11 cellular contexts compared by ENCODE assay signal in genomic region chr17:41549596-41550039, GRCh38. TPM values are rescaled to one million over a fixed set of nuclear protein-coding genes. Genes with fewer than 3 reads are reported as not detected.
DNase-seq lines count a peak whose midpoint lies in the region; ATAC-seq and TF ChIP-seq lines count a peak whose summit lies in the region.
"Had no signal": no experiment of that assay in that cellular context is flagged by ENCODE, and none has a peak within 500 bp of the region (broad histone marks: within the 10 kb centered on the region; RNA-seq: fewer than 3 reads in every experiment).

No MANE protein-coding gene starts in this region.

- intact Hi-C loops in CD4-positive, alpha-beta memory T cell (cut with micrococcal nuclease): loop anchor here (1.0 to 2.0 kb wide), 5 partner anchors 113 to 692 kb away; no protein-coding TSS in a partner anchor
- intact Hi-C loops in thyroid gland (cut with DNase I): loop anchor here (5.0 kb wide), 3 partner anchors 98 to 637 kb away; no protein-coding TSS in a partner anchor

- H3K4me1 Mint-ChIP-seq in CD4-positive, alpha-beta memory T cell: peaks cover 5 to 20% (median 15%) of the 10 kb centered on the region in 4 donors

- H3K27me3 ChIP-seq in CD4-positive, alpha-beta memory T cell (ENCODE audit: insufficient read depth, low read length): no peaks in the 10 kb centered on the region
- H3K27me3 ChIP-seq in Peyer's patch (no peaks in the 10 kb centered on the region), esophagus (ENCODE audit: control insufficient read depth in 1 of 2, insufficient read depth in 2 of 2, low read length in 2 of 2) (no peaks in the 10 kb centered on the region), neutrophil (peaks cover 16% of the 10 kb centered on the region), thyroid gland (no peaks in the 10 kb centered on the region)
- H3K27me3 ChIP-seq: adrenal gland had no signal

- CTCF ChIA-PET in CD4-positive, alpha-beta memory T cell (lab: Charles Lee; ENCODE audit: partially characterized antibody): interaction anchor here (0.6 to 7.8 kb wide), 50 partner anchors 9 to 1624 kb away, joined by 3 to 130 read pairs (median 5); partner anchors contain the start of genes EIF1, KRT13, KRT20 and KRT33A

- peak overlapping the region in 6 of 7 donors; percentile 68 to 84 (median 80) for H3K27ac Mint-ChIP-seq in CD4-positive, alpha-beta memory T cell

- peak overlapping the region in 1 of 8 donors; percentile 52 for H3K4me3 Mint-ChIP-seq in CD4-positive, alpha-beta memory T cell
- H3K4me3 Mint-ChIP-seq: activated CD4-positive, alpha-beta memory T cell treated with anti-CD3 and anti-CD28 coated beads, Interleukin-2, amount 10 ng/mL, durations not matched to agents 7 days and 5 days had no signal

- peaks cover 0 to 5% of the 10 kb centered on the region in 2 donors for H3K36me3 Mint-ChIP-seq in CD4-positive, alpha-beta memory T cell

- no peak for TF ChIP-seq CTCF in Peyer's patch (IDR thresholded peaks at IDR 0.05)
- no peak for TF ChIP-seq CTCF in neutrophil (IDR thresholded peaks at IDR 0.05)
- no peak for TF ChIP-seq CTCF in thyroid gland (IDR thresholded peaks at IDR 0.05)

- H3K27ac ChIP-seq in CD4-positive, alpha-beta memory T cell (ENCODE audit: low read depth, low read length): no peak overlapping the region
- H3K27ac ChIP-seq in Peyer's patch (peak overlapping the region in 3 of 4 donors; percentile 84 to 95 (median 95)), esophagus (ENCODE audit: low read depth in 2 of 2, low read length in 1 of 2) (peak overlapping the region; percentile 6 to 13), neutrophil (peak overlapping the region; percentile 78), thyroid gland (no peak overlapping the region)

- POLR2A ChIA-PET in CD4-positive, alpha-beta memory T cell (lab: Charles Lee; ENCODE audit: partially characterized antibody): interaction anchor here (1.3 to 2.8 kb wide), 7 partner anchors 44 to 241 kb away, joined by 3 to 18 read pairs (median 8); partner anchors contain the start of genes EIF1 and KRTAP16-1

- H3K4me3 ChIP-seq in CD4-positive, alpha-beta memory T cell (ENCODE audit: low read length in 2 of 2): no peak overlapping the region
- peak overlapping the region in 1 of 4 donors; percentile 35 for H3K4me3 ChIP-seq in Peyer's patch
- no peak overlapping the region for H3K4me3 ChIP-seq in esophagus (ENCODE audit: low read depth in 1 of 2, low read length in 2 of 2)
- H3K4me3 ChIP-seq in neutrophil (ENCODE audit: low read depth in 1 of 2, low read length in 1 of 2): peak overlapping the region in 1 of 2 experiments; percentile 63
- H3K4me3 ChIP-seq in thyroid gland (replicated peaks in 1 of 3): no peak overlapping the region

- H3K9me3 Mint-ChIP-seq in CD4-positive, alpha-beta memory T cell: peaks cover 0 to 4% (median 0%) of the 10 kb centered on the region in 8 donors

- TF ChIP-seq POLR2A in Peyer's patch (IDR thresholded peaks at IDR 0.05): peak; percentile 52 to 84
- no peak for TF ChIP-seq POLR2A in thyroid gland (IDR thresholded peaks at IDR 0.05)

- peaks cover 17% of the 10 kb centered on the region for H3K4me1 ChIP-seq in CD4-positive, alpha-beta memory T cell (ENCODE audit: insufficient read depth, low read length)
- peaks cover 0 to 30% (median 1%) of the 10 kb centered on the region in 4 donors for H3K4me1 ChIP-seq in Peyer's patch
- peaks cover 0 to 18% of the 10 kb centered on the region in 2 donors for H3K4me1 ChIP-seq in esophagus (ENCODE audit: control insufficient read depth in 2 of 2, insufficient read depth in 2 of 2, low read length in 1 of 2)
- H3K4me1 ChIP-seq in neutrophil (ENCODE audit: control insufficient read depth in 1 of 2, insufficient read depth in 1 of 2, low read depth in 1 of 2, low read length in 1 of 2): peaks cover 12 to 24% of the 10 kb centered on the region in 2 experiments
- H3K4me1 ChIP-seq in thyroid gland: peaks cover 7 to 14% of the 10 kb centered on the region in 2 donors

- no peaks in the 10 kb centered on the region for H3K9me3 ChIP-seq in CD4-positive, alpha-beta memory T cell (ENCODE audit: control insufficient read depth in 1 of 2, low read length in 2 of 2)
- H3K9me3 ChIP-seq in Peyer's patch (peaks cover 0 to 3% (median 0%) of the 10 kb centered on the region in 4 donors), esophagus (ENCODE audit: control insufficient read depth in 2 of 2, insufficient read depth in 1 of 2, low read depth in 1 of 2, low read length in 1 of 2) (no peaks in the 10 kb centered on the region), neutrophil (no peaks in the 10 kb centered on the region), thyroid gland (no peaks in the 10 kb centered on the region)
- H3K9me3 ChIP-seq: adrenal gland had no signal

- H3K27me3 Mint-ChIP-seq in CD4-positive, alpha-beta memory T cell: peaks cover 10 to 15% of the 10 kb centered on the region in 2 donors

- H3K36me3 ChIP-seq in CD4-positive, alpha-beta memory T cell (ENCODE audit: insufficient read depth, low read length): no peaks in the 10 kb centered on the region
- H3K36me3 ChIP-seq in Peyer's patch (no peaks in the 10 kb centered on the region), esophagus (ENCODE audit: control insufficient read depth in 2 of 2, insufficient read depth in 2 of 2, low read length in 1 of 2) (no peaks in the 10 kb centered on the region), neutrophil (no peaks in the 10 kb centered on the region), thyroid gland (no peaks in the 10 kb centered on the region)
- H3K36me3 ChIP-seq: adrenal gland had no signal

- no peak for ATAC-seq in HG03571 (IDR thresholded peaks at IDR 0.05; ENCODE audit: unreplicated experiment)

- DNase-seq in CD4-positive, alpha-beta memory T cell: no peak
- peak in 2 of 3 donors; percentile 83 to 88 for DNase-seq in Peyer's patch
- DNase-seq in thyroid gland: no peak
- no peak for DNase-seq in activated CD8-positive, alpha-beta memory T cell treated with anti-CD3 and anti-CD28 coated beads, Interleukin-2, amount 50 U/mL, for 4 hours
- no peak for DNase-seq in SKM-1 treated with dmso at 0.1 percent for 144 hours (lab: John Stamatoyannopoulos, UW; ENCODE audit: unreplicated experiment)

- WGBS in esophagus, 2 donors: 63 to 70% methylated on average over 8 of the region's 8 CpGs
- 80 to 83% methylated on average over 8 of the region's 8 CpGs for WGBS in thyroid gland, 2 donors

RNA-seq across cellular contexts. Expression of gene KRT19, which starts 21.5 kb away (rescaled TPM):
- not detected for total RNA-seq in CD4-positive, alpha-beta memory T cell
- not detected for polyA plus RNA-seq in CD4-positive, alpha-beta memory T cell
- total RNA-seq in Peyer's patch (1,000 to 10,000 TPM in 3 of 4 donors, 100 to 1,000 TPM in 1; 357 to 5,327 (median 3,312) TPM), thyroid gland (10 to 100 TPM; 18.3 to 41.4 (median 28.6) TPM)
- polyA plus RNA-seq in esophagus: 1,000 to 10,000 TPM in 1 of 2 donors, 100 to 1,000 TPM in 1; 506 to 1,087 TPM
- total RNA-seq: activated CD4-positive, alpha-beta memory T cell treated with anti-CD3 and anti-CD28 coated beads, Interleukin-2, amount 10 ng/mL, durations not matched to agents 7 days and 5 days had no signal

RNA-seq across cellular contexts. Expression of gene KRT9, which starts 22.2 kb away (rescaled TPM):
- total RNA-seq in CD4-positive, alpha-beta memory T cell: not detected
- polyA plus RNA-seq in CD4-positive, alpha-beta memory T cell: not detected
- not detected for total RNA-seq in Peyer's patch
- polyA plus RNA-seq in esophagus: under 1 TPM; 0.12 to 0.24 TPM
- total RNA-seq in thyroid gland: not detected
- total RNA-seq: activated CD4-positive, alpha-beta memory T cell treated with anti-CD3 and anti-CD28 coated beads, Interleukin-2, amount 10 ng/mL, durations not matched to agents 7 days and 5 days; pulmonary artery endothelial cell had no signal

RNA-seq across cellular contexts. Expression of gene KRT15, which starts 30.9 kb away (rescaled TPM):
- total RNA-seq in CD4-positive, alpha-beta memory T cell: not detected
- not detected for polyA plus RNA-seq in CD4-positive, alpha-beta memory T cell
- 10 to 100 TPM; 12.3 to 44.5 (median 28.8) TPM for total RNA-seq in Peyer's patch
- 1,000 to 10,000 TPM; 1,457 to 2,808 TPM for polyA plus RNA-seq in esophagus
- under 1 TPM in 1 of 4 donors, not detected in 3; 0.93 TPM for total RNA-seq in thyroid gland
- total RNA-seq: activated CD4-positive, alpha-beta memory T cell treated with anti-CD3 and anti-CD28 coated beads, Interleukin-2, amount 10 ng/mL, durations not matched to agents 7 days and 5 days had no signal

RNA-seq across cellular contexts. Expression of gene KRT14, which starts 37.1 kb away (rescaled TPM):
- not detected for total RNA-seq in CD4-positive, alpha-beta memory T cell
- polyA plus RNA-seq in CD4-positive, alpha-beta memory T cell: not detected
- total RNA-seq in Peyer's patch: 1 to 10 TPM; 3.4 to 8.9 (median 6.3) TPM
- polyA plus RNA-seq in esophagus: 1,000 to 10,000 TPM in 1 of 2 donors, 100 to 1,000 TPM in 1; 516 to 1,961 TPM
- 10 to 100 TPM in 1 of 4 donors, under 1 TPM in 1, not detected in 2; 0.22 to 12.4 TPM for total RNA-seq in thyroid gland
- total RNA-seq: activated CD4-positive, alpha-beta memory T cell treated with anti-CD3 and anti-CD28 coated beads, Interleukin-2, amount 10 ng/mL, durations not matched to agents 7 days and 5 days had no signal

RNA-seq across cellular contexts. Expression of gene KRT13, which starts 44.2 kb away (rescaled TPM):
- total RNA-seq in CD4-positive, alpha-beta memory T cell: not detected
- not detected for polyA plus RNA-seq in CD4-positive, alpha-beta memory T cell
- total RNA-seq in Peyer's patch (1 to 10 TPM in 1 of 4 donors, not detected in 3; 2.5 TPM), thyroid gland (under 1 TPM in 1 of 4 donors, not detected in 3; 0.83 TPM)
- over 10,000 TPM; 46,015 to 60,858 TPM for polyA plus RNA-seq in esophagus
- total RNA-seq: activated CD4-positive, alpha-beta memory T cell treated with anti-CD3 and anti-CD28 coated beads, Interleukin-2, amount 10 ng/mL, durations not matched to agents 7 days and 5 days; pulmonary artery endothelial cell had no signal

Comparison
In these comparisons a context has a peak if more than half of its experiments do, and no peak if none do; other contexts are left out.
1. DNase-seq: peak in Peyer's patch (2 of 3); none in CD4-positive, alpha-beta memory T cell (0 of 5), thyroid gland (0 of 2), activated CD8-positive, alpha-beta memory T cell treated with anti-CD3 and anti-CD28 coated beads, Interleukin-2, amount 50 U/mL, for 4 hours (single experiment) and SKM-1 treated with dmso at 0.1 percent for 144 hours (single experiment).
2. H3K27ac ChIP-seq: peak in Peyer's patch (3 of 4), esophagus (2 of 2) and neutrophil (single experiment); none in CD4-positive, alpha-beta memory T cell (single experiment) and thyroid gland (0 of 3).
3. POLR2A ChIP-seq: peak in Peyer's patch (2 of 2); none in thyroid gland (0 of 2).
4. RNA of gene KRT19, which starts 21.5 kb away (total RNA-seq): 357 to 5,327 TPM in Peyer's patch and 18.3 to 41.4 TPM in thyroid gland; not detected in CD4-positive, alpha-beta memory T cell; every median in the first group is over 10 times any median in the second.
5. RNA of gene KRT15, which starts 30.9 kb away (total RNA-seq): 12.3 to 44.5 TPM in Peyer's patch; not detected in CD4-positive, alpha-beta memory T cell and 0.93 TPM in thyroid gland; every median in the first group is over 4 times any median in the second.